29 cellular contexts compared by ENCODE assay signal in genomic region chr16:70598937-70599503, GRCh38. TPM values are rescaled to one million over a fixed set of nuclear protein-coding genes. Genes with fewer than 3 reads are reported as not detected.
"Had no signal": no experiment of that assay in that cellular context is flagged by ENCODE, and none has a peak within 500 bp of the region (broad histone marks: within the 10 kb centered on the region; RNA-seq: fewer than 3 reads in every experiment).

No MANE protein-coding gene starts in this region.

- H3K36me3 Mint-ChIP-seq: activated naive CD4-positive, alpha-beta T cell treated with anti-CD3 and anti-CD28 coated beads, Interleukin-2, amount 50 U/mL, for 24 hours; memory B cell; naive thymus-derived CD8-positive, alpha-beta T cell; neural progenitor cell; stimulated activated effector memory CD8-positive, alpha-beta T cell treated with anti-CD3 and anti-CD28 coated beads, Interleukin-12 subunit alpha, Interleukin-12 subunit beta, amount 100 ng/mL, for 72 hours; WTC11 had no signal

- H3K36me3 ChIP-seq: esophagus muscularis mucosa, heart right ventricle, neural progenitor cell, tibial artery had no signal

- H2AFZ ChIP-seq: neural progenitor cell had no signal

- H3K27me3 Mint-ChIP-seq: activated CD8-positive, alpha-beta T cell treated with anti-CD3 and anti-CD28 coated beads for 36 hours; stimulated activated naive CD8-positive, alpha-beta T cell treated with anti-CD3 and anti-CD28 coated beads, Interleukin-15, amount 100 ng/mL, for 72 hours had no signal

- H3K27ac ChIP-seq: esophagus muscularis mucosa, heart right ventricle, neural progenitor cell, tibial artery had no signal

- H3K27me3 ChIP-seq: esophagus muscularis mucosa, heart right ventricle, neural progenitor cell, tibial artery had no signal

- H3K9me3 Mint-ChIP-seq: activated CD8-positive, alpha-beta T cell treated with anti-CD3 and anti-CD28 coated beads for 36 hours; activated naive CD4-positive, alpha-beta T cell treated with anti-CD3 and anti-CD28 coated beads, Interleukin-2, amount 50 U/mL, for 24 hours; activated naive CD8-positive, alpha-beta T cell treated with anti-CD3 and anti-CD28 coated beads, Interleukin-2, amount 50 U/mL, for 24 hours; activated T-cell treated with anti-CD3 and anti-CD28 coated beads, Interleukin-2, amount 50 U/mL, for 4 hours; activated T-helper 17 cell treated with anti-CD3 and anti-CD28 coated beads, Interleukin-2, amount 50 U/mL, for 72 hours; memory B cell; naive thymus-derived CD8-positive, alpha-beta T cell; neural progenitor cell; stimulated activated effector memory CD8-positive, alpha-beta T cell treated with anti-CD3 and anti-CD28 coated beads, Interleukin-12 subunit alpha, Interleukin-12 subunit beta, amount 100 ng/mL, for 72 hours; stimulated activated naive CD8-positive, alpha-beta T cell treated with anti-CD3 and anti-CD28 coated beads, Interleukin-15, amount 100 ng/mL, for 72 hours; WTC11 had no signal

- H3K4me1 ChIP-seq: neural progenitor cell had no signal

- FAIRE-seq: colon, islet of Langerhans had no signal

- H3K9ac ChIP-seq: neural progenitor cell had no signal

- H3K4me1 Mint-ChIP-seq: activated naive CD4-positive, alpha-beta T cell treated with anti-CD3 and anti-CD28 coated beads, Interleukin-2, amount 50 U/mL, for 24 hours; activated naive CD8-positive, alpha-beta T cell treated with anti-CD3 and anti-CD28 coated beads, Interleukin-2, amount 50 U/mL, for 24 hours; activated T-helper 17 cell treated with anti-CD3 and anti-CD28 coated beads, Interleukin-2, amount 50 U/mL, for 72 hours; memory B cell; naive thymus-derived CD8-positive, alpha-beta T cell; neural progenitor cell; stimulated activated effector memory CD8-positive, alpha-beta T cell treated with anti-CD3 and anti-CD28 coated beads, Interleukin-12 subunit alpha, Interleukin-12 subunit beta, amount 100 ng/mL, for 72 hours; stimulated activated naive CD8-positive, alpha-beta T cell treated with anti-CD3 and anti-CD28 coated beads, Interleukin-15, amount 100 ng/mL, for 72 hours; WTC11 had no signal

- DNase-seq: activated CD4-positive, alpha-beta T cell treated with anti-CD3 and anti-CD28 coated beads for 1 hour; activated CD4-positive, alpha-beta T cell treated with anti-CD3 and anti-CD28 coated beads, Interleukin-2, amount 50 U/mL, for 1 hour; activated CD8-positive, alpha-beta T cell treated with anti-CD3 and anti-CD28 coated beads for 36 hours; activated gamma-delta T cell treated with Interleukin-2 at 50 U/mL for 16 hours; activated naive CD8-positive, alpha-beta T cell treated with anti-CD3 and anti-CD28 coated beads, Interleukin-2, amount 50 U/mL, for 24 hours; activated T-cell treated with anti-CD3 and anti-CD28 coated beads, Interleukin-2, amount 50 U/mL, for 4 hours; anterior cingulate cortex; dermis blood vessel endothelial cell; effector CD4-positive, alpha-beta T cell; foreskin melanocyte; heart right ventricle; naive thymus-derived CD8-positive, alpha-beta T cell; occipital lobe; right cardiac atrium; stimulated activated CD4-positive, alpha-beta T cell treated with anti-CD3 and anti-CD28 coated beads, Interleukin-12 subunit alpha, Interleukin-12 subunit beta, amount 100 ng/mL, for 4 hours; stimulated activated CD4-positive, alpha-beta T cell treated with anti-CD3 and anti-CD28 coated beads, Interleukin-4, amount 100 ng/mL, for 24 hours; stimulated activated naive CD8-positive, alpha-beta T cell treated with anti-CD3 and anti-CD28 coated beads, Interleukin-15, amount 100 ng/mL, for 72 hours; substantia nigra; T-helper 2 cell; tibial artery had no signal

- H3K4me2 ChIP-seq: neural progenitor cell had no signal

- H3K4me3 Mint-ChIP-seq: activated CD8-positive, alpha-beta T cell treated with anti-CD3 and anti-CD28 coated beads for 36 hours; activated naive CD4-positive, alpha-beta T cell treated with anti-CD3 and anti-CD28 coated beads, Interleukin-2, amount 50 U/mL, for 24 hours; activated naive CD8-positive, alpha-beta T cell treated with anti-CD3 and anti-CD28 coated beads, Interleukin-2, amount 50 U/mL, for 24 hours; activated T-cell treated with anti-CD3 and anti-CD28 coated beads, Interleukin-2, amount 50 U/mL, for 4 hours; activated T-helper 17 cell treated with anti-CD3 and anti-CD28 coated beads, Interleukin-2, amount 50 U/mL, for 72 hours; memory B cell; naive thymus-derived CD8-positive, alpha-beta T cell; neural progenitor cell; stimulated activated effector memory CD8-positive, alpha-beta T cell treated with anti-CD3 and anti-CD28 coated beads, Interleukin-12 subunit alpha, Interleukin-12 subunit beta, amount 100 ng/mL, for 72 hours; stimulated activated naive CD8-positive, alpha-beta T cell treated with anti-CD3 and anti-CD28 coated beads, Interleukin-15, amount 100 ng/mL, for 72 hours; WTC11 had no signal

- H3K27ac Mint-ChIP-seq: activated CD8-positive, alpha-beta T cell treated with anti-CD3 and anti-CD28 coated beads for 36 hours; activated naive CD4-positive, alpha-beta T cell treated with anti-CD3 and anti-CD28 coated beads, Interleukin-2, amount 50 U/mL, for 24 hours; activated naive CD8-positive, alpha-beta T cell treated with anti-CD3 and anti-CD28 coated beads, Interleukin-2, amount 50 U/mL, for 24 hours; activated T-helper 17 cell treated with anti-CD3 and anti-CD28 coated beads, Interleukin-2, amount 50 U/mL, for 72 hours; memory B cell; neural progenitor cell; stimulated activated effector memory CD8-positive, alpha-beta T cell treated with anti-CD3 and anti-CD28 coated beads, Interleukin-12 subunit alpha, Interleukin-12 subunit beta, amount 100 ng/mL, for 72 hours; stimulated activated naive CD8-positive, alpha-beta T cell treated with anti-CD3 and anti-CD28 coated beads, Interleukin-15, amount 100 ng/mL, for 72 hours; WTC11 had no signal

- H3K4me3 ChIP-seq: esophagus muscularis mucosa, heart right ventricle, neural progenitor cell, tibial artery had no signal

- H3K9me3 ChIP-seq: esophagus muscularis mucosa, tibial artery had no signal

- ATAC-seq: activated CD8-positive, alpha-beta T cell treated with anti-CD3 and anti-CD28 coated beads for 36 hours; activated naive CD8-positive, alpha-beta T cell treated with anti-CD3 and anti-CD28 coated beads, Interleukin-2, amount 50 U/mL, for 24 hours; activated T-cell treated with anti-CD3 and anti-CD28 coated beads, Interleukin-2, amount 50 U/mL, for 4 hours; activated T-helper 17 cell treated with anti-CD3 and anti-CD28 coated beads, Interleukin-2, amount 50 U/mL, for 72 hours; heart right ventricle; naive thymus-derived CD8-positive, alpha-beta T cell; right cardiac atrium; stimulated activated effector memory CD8-positive, alpha-beta T cell treated with anti-CD3 and anti-CD28 coated beads, Interleukin-12 subunit alpha, Interleukin-12 subunit beta, amount 100 ng/mL, for 72 hours; stimulated activated naive CD8-positive, alpha-beta T cell treated with anti-CD3 and anti-CD28 coated beads, Interleukin-15, amount 100 ng/mL, for 72 hours; WTC11 had no signal

RNA-seq across cellular contexts. Expression of gene IL34, which starts 47.3 kb away (rescaled TPM):
- total RNA-seq: activated CD8-positive, alpha-beta T cell treated with anti-CD3 and anti-CD28 coated beads for 36 hours; activated T-helper 17 cell treated with anti-CD3 and anti-CD28 coated beads, Interleukin-2, amount 50 U/mL, for 72 hours had no signal
- polyA plus RNA-seq: naive thymus-derived CD8-positive, alpha-beta T cell had no signal
